Comparison of ENCODE assay signal across 16 cellular contexts in genomic region chr13:45950343-45950995, GRCh38.
DNase-seq lines count a peak whose midpoint lies in the region; ATAC-seq and TF ChIP-seq lines count a peak whose summit lies in the region.
"Had no signal": no experiment of that assay in that cellular context is flagged by ENCODE, and none has a peak within 500 bp of the region (broad histone marks: within the 10 kb centered on the region; RNA-seq: fewer than 3 reads in every experiment).

No MANE protein-coding gene starts in this region.

- ATAC-seq in left ventricle myocardium superior: peak; percentile 48
- no peak for ATAC-seq in GM19397 (IDR thresholded peaks at IDR 0.05; ENCODE audit: unreplicated experiment)
- ATAC-seq in GM18873 (IDR thresholded peaks at IDR 0.05; ENCODE audit: low FRiP score, unreplicated experiment): no peak

- no peaks in the 10 kb centered on the region for H3K27me3 ChIP-seq in cardiac muscle cell
- H3K27me3 ChIP-seq in left ventricle myocardium inferior (ENCODE audit: low read depth): no peaks in the 10 kb centered on the region
- no peaks in the 10 kb centered on the region for H3K27me3 ChIP-seq in thymus (ENCODE audit: control insufficient read depth, insufficient read depth)

- DNase-seq in cardiac muscle cell (ENCODE audit: low read depth in 1 of 2, low spot score in 1 of 2): no peak
- no peak for DNase-seq in left ventricle myocardium inferior
- peak; percentile 16 for DNase-seq in amniotic epithelial cell (ENCODE audit: low read depth)
- DNase-seq in left ventricle myocardium superior: no peak
- no peak for DNase-seq in NCI-H1417 (lab: John Stamatoyannopoulos, UW)
- DNase-seq: activated CD4-positive, CD25-positive, alpha-beta regulatory T cell; activated effector memory CD4-positive, alpha-beta T cell treated with anti-CD3 and anti-CD28 coated beads, Interleukin-2, amount 50 U/mL, for 16 hours; anterior cingulate cortex; Calu3; H9; NCI-H1436; NCI-H446 treated with DMSO at 0.1 percent for 48 hours; stimulated activated CD4-positive, alpha-beta T cell treated with anti-CD3 and anti-CD28 coated beads, Interleukin-15, amount 100 ng/mL, for 24 hours had no signal

- H3K27ac ChIP-seq in cardiac muscle cell (peak overlapping the region; percentile 14), left ventricle myocardium inferior (replicated peaks) (no peak overlapping the region), thymus (ENCODE audit: low read depth) (peak overlapping the region; percentile 25)

- H3K36me3 ChIP-seq in cardiac muscle cell (peaks cover 11% of the 10 kb centered on the region), left ventricle myocardium inferior (peaks cover 6% of the 10 kb centered on the region), thymus (ENCODE audit: control insufficient read depth, insufficient read depth) (peaks cover 5% of the 10 kb centered on the region)

- WGBS in thymus: 81% methylated on average over 4 of the region's 4 CpGs

- intact Hi-C loops in left ventricle myocardium inferior (cut with micrococcal nuclease): no loop called here
- intact Hi-C loops in left ventricle myocardium superior (cut with micrococcal nuclease): no loop called here

- H3K4me1 ChIP-seq in cardiac muscle cell (ENCODE audit: low read depth) (no peaks in the 10 kb centered on the region), left ventricle myocardium inferior (peaks cover 1% of the 10 kb centered on the region), thymus (ENCODE audit: control insufficient read depth, insufficient read depth, low read length) (no peaks in the 10 kb centered on the region)

- no peak for TF ChIP-seq CTCF in cardiac muscle cell (IDR thresholded peaks at IDR 0.05; ENCODE audit: low read depth, low read length)
- TF ChIP-seq CTCF in left ventricle myocardium inferior (IDR thresholded peaks at IDR 0.05; ENCODE audit: borderline replicate concordance): no peak

- H3K9me3 ChIP-seq in cardiac muscle cell (ENCODE audit: low read depth): no peaks in the 10 kb centered on the region
- no peaks in the 10 kb centered on the region for H3K9me3 ChIP-seq in left ventricle myocardium inferior (replicated peaks)
- no peaks in the 10 kb centered on the region for H3K9me3 ChIP-seq in thymus (ENCODE audit: control insufficient read depth)

- H3K4me3 ChIP-seq in cardiac muscle cell (no peak overlapping the region), left ventricle myocardium inferior (no peak overlapping the region), thymus (ENCODE audit: low read length) (no peak overlapping the region)
